Comparison of ENCODE assay signal across 7 cellular contexts in genomic region chr2:219298759-219299371, GRCh38. TPM values are rescaled to one million over a fixed set of nuclear protein-coding genes. Genes with fewer than 3 reads are reported as not detected.
DNase-seq lines count a peak whose midpoint lies in the region; ATAC-seq, FAIRE-seq and TF ChIP-seq lines count a peak whose summit lies in the region.

No MANE protein-coding gene starts in this region.

- peaks cover 17% of the 10 kb centered on the region for H3K4me1 Mint-ChIP-seq in central memory CD8-positive, alpha-beta T cell

- no peaks in the 10 kb centered on the region for H3K9me3 Mint-ChIP-seq in central memory CD8-positive, alpha-beta T cell

- DNase-seq in GM12891 (ENCODE audit: insufficient read length, low spot score) (peak; percentile 90), NCI-H446 (lab: John Stamatoyannopoulos, UW) (peak; percentile 35 to 71), left kidney (ENCODE audit: low read depth, low spot score) (peak; percentile 89)
- DNase-seq in central memory CD8-positive, alpha-beta T cell (ENCODE audit: low spot score in 2 of 2) = peak; percentile 82 to 93
- DNase-seq in stimulated activated CD4-positive, alpha-beta T cell treated with anti-CD3 and anti-CD28 coated beads, Interleukin-4, amount 100 ng/mL, for 24 hours = peak; percentile 94

- no peak for TF ChIP-seq POLR2A in GM12891 (IDR thresholded peaks at IDR 0.05; ENCODE audit: low read depth, low read length)

- H3K27me3 Mint-ChIP-seq in central memory CD8-positive, alpha-beta T cell = peaks cover 40% of the 10 kb centered on the region

- peak; percentile 54 for ATAC-seq in HG03045 (IDR thresholded peaks at IDR 0.05; ENCODE audit: unreplicated experiment)
- peak; percentile 54 to 57 for ATAC-seq in activated CD4-positive, CD25-positive, alpha-beta regulatory T cell treated with anti-CD3 and anti-CD28 coated beads, Interleukin-2, amount 50 U/mL, for 24 hours
- ATAC-seq in central memory CD8-positive, alpha-beta T cell (replicated peaks; ENCODE audit: extremely low read depth, poor library complexity, severe bottlenecking) = peak; percentile 34

- H3K4me3 Mint-ChIP-seq in central memory CD8-positive, alpha-beta T cell = no peak overlapping the region

- peaks cover 6% of the 10 kb centered on the region for H3K36me3 Mint-ChIP-seq in central memory CD8-positive, alpha-beta T cell (ENCODE audit: insufficient read depth)

- peak; percentile 94 for FAIRE-seq in GM12891 (lab: Jason Lieb, UNC)

- no peak overlapping the region for H3K27ac Mint-ChIP-seq in central memory CD8-positive, alpha-beta T cell (ENCODE audit: low read depth)

TF ChIP-seq in GM12891, 5 proteins besides CTCF, POLR2A, EP300 and RAD21:
- TF ChIP-seq POLR2AphosphoS5 (IDR thresholded peaks at IDR 0.05; ENCODE audit: low read depth, low read length) (no peak), SPI1 (IDR thresholded peaks at IDR 0.05; ENCODE audit: low read depth, low read length) (no peak), PAX5 (IDR thresholded peaks at IDR 0.05; ENCODE audit: insufficient read depth, low read length, severe bottlenecking) (no peak), TAF1 (IDR thresholded peaks at IDR 0.05; ENCODE audit: low read depth, low read length) (no peak), POU2F2 (IDR thresholded peaks at IDR 0.05; ENCODE audit: low read depth, low read length) (no peak)

RNA-seq across cellular contexts. Expression of gene PTPRN, which starts 10.3 kb away (rescaled TPM):
- polyA plus RNA-seq in GM12891 (2012; ENCODE audit: low read depth, missing spikeins) = 0.14 TPM

RNA-seq across cellular contexts. Expression of gene DNAJB2, which starts 19.7 kb away (rescaled TPM):
- polyA plus RNA-seq in GM12891 (2012; ENCODE audit: low read depth, missing spikeins) = 28.8 TPM

RNA-seq across cellular contexts. Expression of gene RESP18, which starts 33.7 kb away (rescaled TPM):
- not detected for polyA plus RNA-seq in GM12891 (2012; ENCODE audit: low read depth, missing spikeins)

RNA-seq across cellular contexts. Expression of gene TUBA4A, which starts 45.1 kb away (rescaled TPM):
- polyA plus RNA-seq in GM12891 (2012; ENCODE audit: low read depth, missing spikeins) = 114 TPM

RNA-seq across cellular contexts. Expression of gene TUBA4B, which starts 45.8 kb away (rescaled TPM):
- 0.06 TPM for polyA plus RNA-seq in GM12891 (2012; ENCODE audit: low read depth, missing spikeins)

Comparison
In these comparisons a context has a peak if more than half of its experiments do, and no peak if none do; other contexts are left out.
1. Peak in every context shown above with its lines: DNase-seq and ATAC-seq.